In the genomic region with DNA sequence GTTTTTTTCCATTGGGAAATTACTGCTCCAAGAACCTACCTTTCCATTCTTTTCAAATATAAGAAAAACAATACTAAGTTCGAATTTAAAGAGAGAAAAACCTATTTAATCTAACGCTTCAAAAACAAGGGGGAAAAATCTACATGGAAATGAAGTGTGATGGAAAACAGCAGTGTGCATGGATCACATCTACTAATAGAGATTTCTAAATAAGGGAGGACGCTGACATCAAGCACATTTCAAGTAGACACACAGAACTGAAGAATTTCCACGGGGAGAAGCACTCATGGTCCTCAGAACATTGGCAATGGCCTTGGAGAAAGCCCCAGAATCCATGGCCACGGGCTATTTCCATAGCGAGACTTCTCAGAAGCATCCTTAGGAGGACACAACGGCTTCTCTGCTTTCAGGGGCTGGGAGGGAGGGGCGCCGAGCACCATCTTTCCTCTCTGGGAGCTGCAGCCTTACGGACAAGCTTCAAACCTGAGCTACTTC, we compare ENCODE assay signal across 8 cellular contexts. TPM values are rescaled to one million over a fixed set of nuclear protein-coding genes. Genes with fewer than 3 reads are reported as not detected.
A peak's percentile ranks its signal among the peaks of the same experiment; 100 is the strongest.
DNase-seq lines count a peak whose midpoint lies in the region; ATAC-seq and TF ChIP-seq lines count a peak whose summit lies in the region.

No MANE protein-coding gene starts in this region.

- H3K27ac ChIP-seq in body of pancreas (peak overlapping the region; percentile 97 to 100 (median 98)), mesodermal cell (ENCODE audit: low read depth, low read length, severe bottlenecking) (peak overlapping the region; percentile 99)

- H3K27ac Mint-ChIP-seq in HFFc6 = peak overlapping the region; percentile 95

- DNase-seq in AG04449 (ENCODE audit: low read depth, low spot score) = no peak
- no peak for DNase-seq in HFFc6
- DNase-seq in body of pancreas = no peak
- DNase-seq in kidney tubule cell (ENCODE audit: low spot score) = no peak
- no peak for DNase-seq in sciatic nerve (ENCODE audit: low spot score)
- no peak for DNase-seq in HuH-7 (ENCODE audit: low spot score)

- no peak for ATAC-seq in body of pancreas
- no peak for ATAC-seq in sciatic nerve
- no peak for ATAC-seq in GM19395 (IDR thresholded peaks at IDR 0.05; ENCODE audit: unreplicated experiment)

- no peak for TF ChIP-seq POLR2A in body of pancreas (IDR thresholded peaks at IDR 0.05)

- intact Hi-C loops in body of pancreas (cut with DNase I) = no loop called here
- intact Hi-C loops in sciatic nerve (cut with DNase I) = no loop called here

- H3K27me3 Mint-ChIP-seq in HFFc6 (ENCODE audit: insufficient read depth) = no peaks in the 10 kb centered on the region; the same call in 1 of the 2 replicates

- H3K4me1 ChIP-seq in body of pancreas (peaks cover 28% of the 10 kb centered on the region), mesodermal cell (ENCODE audit: control insufficient read depth, insufficient read depth, low read length, poor library complexity, severe bottlenecking) (no peaks in the 10 kb centered on the region)

- POLR2A ChIA-PET in AG04449 (lab: Yijun Ruan, JAX) = no interaction called here

- peak overlapping the region; percentile 90 for H3K4me3 Mint-ChIP-seq in HFFc6

- no peak for TF ChIP-seq CTCF in AG04449 (IDR thresholded peaks at IDR 0.05; ENCODE audit: insufficient read depth, low read length, missing control alignments)
- TF ChIP-seq CTCF in HFFc6 (IDR thresholded peaks at IDR 0.05) = no peak
- TF ChIP-seq CTCF in body of pancreas (IDR thresholded peaks at IDR 0.05) = no peak

- H3K27me3 ChIP-seq in body of pancreas = no peaks in the 10 kb centered on the region

- peak overlapping the region; percentile 82 for H3K4me3 ChIP-seq in AG04449 (ENCODE audit: low read depth, low read length)
- H3K4me3 ChIP-seq in body of pancreas = peak overlapping the region; percentile 76
- peak overlapping the region; percentile 84 for H3K4me3 ChIP-seq in mesodermal cell (ENCODE audit: extremely low read depth, insufficient read depth, low read length, poor library complexity, severe bottlenecking)

- 9 to 10% methylated on average over 8 to 10 of the region's 10 CpGs for WGBS in body of pancreas, 2 donors
- 2 to 3% methylated on average over 5 to 7 of the region's 10 CpGs for WGBS in mesodermal cell (ENCODE audit: insufficient coverage in 2 of 2), 2 experiments

- CTCF ChIA-PET in AG04449 (lab: Yijun Ruan, JAX) = interaction anchor here (1.0 kb wide), 1 partner anchor 306 kb away, joined by 4 read pairs; no protein-coding TSS in a partner anchor

- H3K36me3 ChIP-seq in body of pancreas (replicated peaks in 1 of 2; ENCODE audit: insufficient read depth in 1 of 2, low read depth in 2 of 2) (no peaks in the 10 kb centered on the region), mesodermal cell (ENCODE audit: control insufficient read depth, insufficient read depth, low read length) (peaks cover 23% of the 10 kb centered on the region)

- H3K9me3 ChIP-seq in body of pancreas (no peaks in the 10 kb centered on the region), mesodermal cell (ENCODE audit: control insufficient read depth, low read length) (peaks cover 11% of the 10 kb centered on the region)

- H3K9me3 Mint-ChIP-seq in HFFc6 = peaks cover 10% of the 10 kb centered on the region

- peaks cover 52% of the 10 kb centered on the region for H3K36me3 Mint-ChIP-seq in HFFc6 (ENCODE audit: low read depth)

- H3K4me1 Mint-ChIP-seq in HFFc6 (ENCODE audit: low read depth) = peaks cover 44% of the 10 kb centered on the region

RNA-seq across cellular contexts. Expression of gene TASOR, which starts 1.1 kb away (rescaled TPM):
- total RNA-seq in HFFc6 (2021; fragmentation: NEBNext Ultra II Directional; extraction: Animal tissue kit (Norgen Biotek cat#: 25700)) = 10 to 100 TPM; 44.1 to 52.9 (median 47.6) TPM
- 10 to 100 TPM; 28.7 to 55.0 TPM for total RNA-seq in body of pancreas
- polyA plus RNA-seq in mesodermal cell (2013, experiment 1 of 2) = 52.0 TPM
- 46.8 TPM for polyA plus RNA-seq in mesodermal cell (2013, experiment 2 of 2)
- total RNA-seq in sciatic nerve = 85.2 TPM
